28 cellular contexts compared by ENCODE assay signal in genomic region chr9:73807956-73808355, GRCh38.
"Had no signal": no experiment of that assay in that cellular context is flagged by ENCODE, and none has a peak within 500 bp of the region (broad histone marks: within the 10 kb centered on the region; RNA-seq: fewer than 3 reads in every experiment).

No MANE protein-coding gene starts in this region.

- H3K36me3 ChIP-seq: breast epithelium, gastroesophageal sphincter, right lobe of liver, stomach, suprapubic skin, tibial nerve, WERI-Rb-1 had no signal

- FAIRE-seq: urothelium cell line had no signal

- H3K27me3 ChIP-seq: breast epithelium, gastroesophageal sphincter, right lobe of liver, stomach, suprapubic skin, tibial nerve had no signal

- H3K4me1 ChIP-seq: breast epithelium, gastroesophageal sphincter, right lobe of liver, stomach, suprapubic skin had no signal

- H3K27me3 Mint-ChIP-seq: activated CD4-positive, alpha-beta T cell treated with anti-CD3 and anti-CD28 coated beads, Interleukin-2, amount 10 ng/mL, durations not matched to agents 7 days and 5 days; activated CD8-positive, alpha-beta memory T cell treated with anti-CD3 and anti-CD28 coated beads, Interleukin-2, amount 10 ng/mL, durations not matched to agents 7 days and 5 days; activated CD8-positive, alpha-beta T cell treated with anti-CD3 and anti-CD28 coated beads for 36 hours; activated naive CD8-positive, alpha-beta T cell treated with anti-CD3 and anti-CD28 coated beads, Interleukin-2, amount 50 U/mL, for 24 hours; stimulated activated memory B cell treated with anti-CD40 and anti-IgM and Interleukin-4, amounts not matched to agents 10 μg/mL and 1 μg/mL and 100 μg/mL, for 72 hours had no signal

- DNase-seq: activated CD4-positive, alpha-beta T cell treated with anti-CD3 and anti-CD28 coated beads, Interleukin-2, amount 10 ng/mL, durations not matched to agents 7 days and 5 days; activated CD4-positive, CD25-positive, alpha-beta regulatory T cell treated with anti-CD3 and anti-CD28 coated beads, Interleukin-2, amount 50 U/mL, for 72 hours; activated CD8-positive, alpha-beta memory T cell treated with anti-CD3 and anti-CD28 coated beads, Interleukin-2, amount 10 ng/mL, durations not matched to agents 7 days and 5 days; activated CD8-positive, alpha-beta T cell treated with anti-CD3 and anti-CD28 coated beads for 36 hours; activated gamma-delta T cell; activated naive CD4-positive, alpha-beta T cell treated with anti-CD3 and anti-CD28 coated beads, Interleukin-2, amount 50 U/mL, for 16 hours; activated naive CD8-positive, alpha-beta T cell treated with anti-CD3 and anti-CD28 coated beads, Interleukin-2, amount 50 U/mL, for 24 hours; aorta; head of caudate nucleus; hypothalamus; islet precursor cell; left colon; mesendoderm; mucosa of descending colon; nephron progenitor cell; nucleus accumbens; right lobe of liver; stimulated activated CD4-positive, alpha-beta T cell treated with anti-CD3 and anti-CD28 coated beads, Interleukin-15, amount 100 ng/mL, for 24 hours; stomach; WERI-Rb-1 had no signal

- H3K9me3 Mint-ChIP-seq: activated CD4-positive, alpha-beta T cell treated with anti-CD3 and anti-CD28 coated beads, Interleukin-2, amount 10 ng/mL, durations not matched to agents 7 days and 5 days; activated CD8-positive, alpha-beta T cell treated with anti-CD3 and anti-CD28 coated beads for 36 hours; activated T-helper 1 cell treated with anti-CD3 and anti-CD28 coated beads, Interleukin-12 subunit alpha, Interleukin-12 subunit beta, Interleukin-2, Interleukin-4 antibody, amounts not matched to agents 30 ng/mL and 10 ng/mL and 1 ng/mL, durations not matched to agents 14 hours and 24 hours and 36 hours; nephron progenitor cell; stimulated activated memory B cell treated with anti-CD40 and anti-IgM and Interleukin-4, amounts not matched to agents 10 μg/mL and 1 μg/mL and 100 μg/mL, for 72 hours had no signal

- H3K4me2 ChIP-seq: smooth muscle cell had no signal

- H3K27ac Mint-ChIP-seq: activated CD4-positive, alpha-beta T cell treated with anti-CD3 and anti-CD28 coated beads, Interleukin-2, amount 10 ng/mL, durations not matched to agents 7 days and 5 days; activated CD8-positive, alpha-beta memory T cell treated with anti-CD3 and anti-CD28 coated beads, Interleukin-2, amount 10 ng/mL, durations not matched to agents 7 days and 5 days; activated CD8-positive, alpha-beta T cell treated with anti-CD3 and anti-CD28 coated beads for 36 hours; activated naive CD8-positive, alpha-beta T cell treated with anti-CD3 and anti-CD28 coated beads, Interleukin-2, amount 50 U/mL, for 24 hours; activated T-helper 1 cell treated with anti-CD3 and anti-CD28 coated beads, Interleukin-12 subunit alpha, Interleukin-12 subunit beta, Interleukin-2, Interleukin-4 antibody, amounts not matched to agents 30 ng/mL and 10 ng/mL and 1 ng/mL, durations not matched to agents 14 hours and 24 hours and 36 hours; nephron progenitor cell; stimulated activated memory B cell treated with anti-CD40 and anti-IgM and Interleukin-4, amounts not matched to agents 10 μg/mL and 1 μg/mL and 100 μg/mL, for 72 hours had no signal

- H3K36me3 Mint-ChIP-seq: activated CD8-positive, alpha-beta memory T cell treated with anti-CD3 and anti-CD28 coated beads, Interleukin-2, amount 10 ng/mL, durations not matched to agents 7 days and 5 days; stimulated activated memory B cell treated with anti-CD40 and anti-IgM and Interleukin-4, amounts not matched to agents 10 μg/mL and 1 μg/mL and 100 μg/mL, for 72 hours had no signal

- H3K4me3 ChIP-seq: breast epithelium, gastroesophageal sphincter, mucosa of descending colon, right lobe of liver, smooth muscle cell, stomach, suprapubic skin, tibial nerve had no signal

- H3K4me3 Mint-ChIP-seq: activated CD4-positive, alpha-beta T cell treated with anti-CD3 and anti-CD28 coated beads, Interleukin-2, amount 10 ng/mL, durations not matched to agents 7 days and 5 days; activated CD8-positive, alpha-beta memory T cell treated with anti-CD3 and anti-CD28 coated beads, Interleukin-2, amount 10 ng/mL, durations not matched to agents 7 days and 5 days; activated CD8-positive, alpha-beta T cell treated with anti-CD3 and anti-CD28 coated beads for 36 hours; activated naive CD8-positive, alpha-beta T cell treated with anti-CD3 and anti-CD28 coated beads, Interleukin-2, amount 50 U/mL, for 24 hours; activated T-helper 1 cell treated with anti-CD3 and anti-CD28 coated beads, Interleukin-12 subunit alpha, Interleukin-12 subunit beta, Interleukin-2, Interleukin-4 antibody, amounts not matched to agents 30 ng/mL and 10 ng/mL and 1 ng/mL, durations not matched to agents 14 hours and 24 hours and 36 hours; nephron progenitor cell; stimulated activated memory B cell treated with anti-CD40 and anti-IgM and Interleukin-4, amounts not matched to agents 10 μg/mL and 1 μg/mL and 100 μg/mL, for 72 hours had no signal

- H3K27ac ChIP-seq: breast epithelium, gastroesophageal sphincter, right lobe of liver, stomach, suprapubic skin, tibial nerve, WERI-Rb-1 had no signal

- H3K4me1 Mint-ChIP-seq: activated CD4-positive, alpha-beta T cell treated with anti-CD3 and anti-CD28 coated beads, Interleukin-2, amount 10 ng/mL, durations not matched to agents 7 days and 5 days; activated CD8-positive, alpha-beta memory T cell treated with anti-CD3 and anti-CD28 coated beads, Interleukin-2, amount 10 ng/mL, durations not matched to agents 7 days and 5 days; activated naive CD8-positive, alpha-beta T cell treated with anti-CD3 and anti-CD28 coated beads, Interleukin-2, amount 50 U/mL, for 24 hours; nephron progenitor cell; stimulated activated memory B cell treated with anti-CD40 and anti-IgM and Interleukin-4, amounts not matched to agents 10 μg/mL and 1 μg/mL and 100 μg/mL, for 72 hours had no signal

- H3K9me3 ChIP-seq: breast epithelium, gastroesophageal sphincter, mucosa of descending colon, right lobe of liver, stomach, suprapubic skin, tibial nerve had no signal
